Comparison of ENCODE assay signal across 9 cellular contexts in the genomic region with DNA sequence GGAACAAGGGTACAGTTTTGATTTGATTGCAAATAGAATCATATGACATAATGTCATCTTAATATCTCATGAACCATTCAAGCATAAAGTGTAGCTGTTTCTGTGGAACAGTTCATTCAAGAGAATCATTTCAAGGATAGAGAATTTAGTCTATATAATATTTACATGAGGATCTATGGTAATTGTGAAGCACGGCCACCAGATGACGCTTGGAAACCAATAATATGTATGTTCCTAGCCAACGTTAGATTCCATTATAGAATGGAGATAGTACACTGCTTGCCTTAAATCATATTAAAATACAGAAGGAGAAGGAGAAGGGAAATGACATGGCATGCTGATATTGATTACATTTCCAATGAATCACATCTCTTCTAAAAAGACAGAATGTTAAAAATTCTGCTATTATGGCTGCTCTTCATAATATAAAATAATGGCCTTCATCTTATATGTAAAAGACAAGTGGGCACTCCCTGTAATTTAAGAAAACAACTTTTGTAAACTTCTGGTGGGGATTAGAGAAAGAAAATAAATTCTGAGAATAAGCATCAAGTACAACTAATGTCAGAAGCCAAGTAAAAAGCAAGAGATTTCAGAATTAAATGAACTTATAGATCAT.
DNase-seq lines count a peak whose midpoint lies in the region; ATAC-seq and TF ChIP-seq lines count a peak whose summit lies in the region.
"Had no signal": no experiment of that assay in that cellular context is flagged by ENCODE, and none has a peak within 500 bp of the region (broad histone marks: within the 10 kb centered on the region; RNA-seq: fewer than 3 reads in every experiment).

No MANE protein-coding gene starts in this region.

- no peak overlapping the region for H2BK12ac ChIP-seq in trophoblast cell (ENCODE audit: low read length)

- H3K9ac ChIP-seq in trophoblast cell (ENCODE audit: low read length): no peak overlapping the region

- H3K4me3 ChIP-seq in trophoblast cell (ENCODE audit: low read depth, low read length) (no peak overlapping the region), aorta (ENCODE audit: low read length in 2 of 2) (no peak overlapping the region)

- ATAC-seq in aorta (ENCODE audit: low FRiP score): no peak

- in situ Hi-C loops in GM13977 (cut with MboI; ENCODE audit: low pct_unique_long_range_greater_than_20kb, low sequenced_read_pairs, unreplicated experiment): no loop called here

- H3K4ac ChIP-seq in trophoblast cell (ENCODE audit: low read depth, low read length): no peak overlapping the region

- H3K27ac ChIP-seq in trophoblast cell (ENCODE audit: low read depth, low read length): no peak overlapping the region
- H3K27ac ChIP-seq in aorta (ENCODE audit: low read depth in 1 of 2, low read length in 2 of 2): no peak overlapping the region
- H3K27ac ChIP-seq: epithelial cell of prostate had no signal

- H3K4me2 ChIP-seq in trophoblast cell (ENCODE audit: low read length): no peak overlapping the region

- H3K9me3 ChIP-seq in trophoblast cell (ENCODE audit: insufficient read depth, low read depth, low read length): no peaks in the 10 kb centered on the region
- no peaks in the 10 kb centered on the region for H3K9me3 ChIP-seq in aorta (ENCODE audit: control insufficient read depth, low read length)

- no peak overlapping the region for H2AFZ ChIP-seq in trophoblast cell (ENCODE audit: insufficient read depth, low read length, poor library complexity)

- no peak overlapping the region for H4K91ac ChIP-seq in trophoblast cell (ENCODE audit: low read depth, low read length)

- no peak overlapping the region for H4K8ac ChIP-seq in trophoblast cell (ENCODE audit: low read depth, low read length)

- peak; percentile 36 for TF ChIP-seq CTCF in GM13977 (IDR thresholded peaks at IDR 0.05; ENCODE audit: extremely low read depth, insufficient read depth, missing control alignments)

- no peak overlapping the region for H2BK5ac ChIP-seq in trophoblast cell (ENCODE audit: low read depth, low read length, poor library complexity)

- H4K12ac ChIP-seq in trophoblast cell (ENCODE audit: low read depth, low read length): no peak overlapping the region

- H3K14ac ChIP-seq in trophoblast cell (ENCODE audit: low read length): no peak overlapping the region

- no peak overlapping the region for H3K23ac ChIP-seq in trophoblast cell (ENCODE audit: low read length)

- H3K36me3 ChIP-seq in trophoblast cell (ENCODE audit: control insufficient read depth in 1 of 2, insufficient read depth in 2 of 2, low read length in 2 of 2): no peaks in the 10 kb centered on the region
- no peaks in the 10 kb centered on the region for H3K36me3 ChIP-seq in aorta (ENCODE audit: control insufficient read depth in 1 of 2, insufficient read depth in 2 of 2, low read length in 1 of 2)

- H3K79me1 ChIP-seq in trophoblast cell (ENCODE audit: low read length): no peaks in the 10 kb centered on the region

- H3K4me1 ChIP-seq in trophoblast cell (ENCODE audit: control insufficient read depth in 1 of 2, insufficient read depth in 2 of 2, low read length in 2 of 2): no peaks in the 10 kb centered on the region
- H3K4me1 ChIP-seq in aorta (ENCODE audit: control insufficient read depth in 1 of 2, insufficient read depth in 2 of 2, low read length in 2 of 2): no peaks in the 10 kb centered on the region

- H3K27me3 ChIP-seq in trophoblast cell (ENCODE audit: insufficient read depth, low read length) (no peaks in the 10 kb centered on the region), aorta (ENCODE audit: control insufficient read depth in 1 of 2, insufficient read depth in 2 of 2, low read length in 1 of 2) (no peaks in the 10 kb centered on the region)

- no peak overlapping the region for H2BK120ac ChIP-seq in trophoblast cell (ENCODE audit: insufficient read depth, low read length, poor library complexity)

- DNase-seq in GM13977 (ENCODE audit: low spot score): no peak
- peak; percentile 54 to 71 for DNase-seq in NCI-H2081 (lab: John Stamatoyannopoulos, UW)
- peak; percentile 28 for DNase-seq in astrocyte of the hippocampus (ENCODE audit: low read depth, low spot score)
- DNase-seq in trophoblast cell: peak; percentile 21 to 69
- DNase-seq in iPS-NIHi11 (ENCODE audit: low spot score): no peak
- no peak for DNase-seq in stimulated activated CD4-positive, alpha-beta T cell treated with anti-CD3 and anti-CD28 coated beads, Interleukin-12 subunit alpha, Interleukin-12 subunit beta, amount 100 ng/mL, for 4 hours
- DNase-seq in aorta: no peak
- DNase-seq in activated gamma-delta T cell (lab: John Stamatoyannopoulos, UW): no peak

- H2AK5ac ChIP-seq in trophoblast cell (ENCODE audit: low read length): no peak overlapping the region

- no CpG with 5 or more reads among the region's 3 CpGs for whole genome bisulfite sequencing in trophoblast cell (ENCODE audit: extremely low coverage, insufficient coverage, insufficient read length)
- WGBS in aorta, 2 donors: 20 to 38% methylated on average over 3 of the region's 3 CpGs

- H3K79me2 ChIP-seq in trophoblast cell (ENCODE audit: control insufficient read depth, insufficient read depth, low read length, poor library complexity): no peaks in the 10 kb centered on the region

- no peak overlapping the region for H3K18ac ChIP-seq in trophoblast cell (ENCODE audit: low read length)

- intact Hi-C loops in aorta (cut with DNase I): no loop called here

Comparison
In these comparisons a context has a peak if more than half of its experiments do, and no peak if none do; other contexts are left out.
1. DNase-seq: peak in NCI-H2081 (2 of 2), astrocyte of the hippocampus (single experiment) and trophoblast cell (2 of 2); none in GM13977 (single experiment), iPS-NIHi11 (single experiment), stimulated activated CD4-positive, alpha-beta T cell treated with anti-CD3 and anti-CD28 coated beads, Interleukin-12 subunit alpha, Interleukin-12 subunit beta, amount 100 ng/mL, for 4 hours (single experiment), aorta (0 of 2) and activated gamma-delta T cell (single experiment).